ENCODE assay signal across 33 cellular contexts in genomic region chr1:204045430-204045829, GRCh38. TPM values are rescaled to one million over a fixed set of nuclear protein-coding genes. Genes with fewer than 3 reads are reported as not detected.
DNase-seq lines count a peak whose midpoint lies in the region; ATAC-seq and TF ChIP-seq lines count a peak whose summit lies in the region.
"Had no signal": no experiment of that assay in that cellular context is flagged by ENCODE, and none has a peak within 500 bp of the region (broad histone marks: within the 10 kb centered on the region; RNA-seq: fewer than 3 reads in every experiment).

No MANE protein-coding gene starts in this region.

- no peaks in the 10 kb centered on the region for H3K27me3 ChIP-seq in mammary epithelial cell (ENCODE audit: insufficient read depth, low read length)
- H3K27me3 ChIP-seq in breast epithelium = no peaks in the 10 kb centered on the region
- H3K27me3 ChIP-seq: BLaER1 treated with 17β-estradiol and CSF1 and Interleukin-3, amounts not matched to agents 10 nM and 100 nM; pancreas; spleen; tibial artery had no signal

- no peaks in the 10 kb centered on the region for H3K36me3 ChIP-seq in mammary epithelial cell (ENCODE audit: insufficient read depth, low read length)
- no peaks in the 10 kb centered on the region for H3K36me3 ChIP-seq in breast epithelium
- H3K36me3 ChIP-seq: BLaER1 treated with 17β-estradiol and CSF1 and Interleukin-3, amounts not matched to agents 10 nM and 100 nM; pancreas; spleen; tibial artery had no signal

- CTCF ChIA-PET in mammary epithelial cell (lab: Charles Lee; ENCODE audit: low non-redundant PET) = no interaction called here
- CTCF ChIA-PET in activated CD4-positive, alpha-beta T cell treated with anti-CD3 and anti-CD28 coated beads for 36 hours (lab: Charles Lee) = no interaction called here

- DNase-seq in mammary epithelial cell = no peak
- no peak for DNase-seq in breast epithelium (ENCODE audit: low spot score in 2 of 2)
- peak; percentile 79 for DNase-seq in cardiac septum (ENCODE audit: low spot score)
- DNase-seq in lung microvascular endothelial cell (ENCODE audit: low read depth in 2 of 2) = peak; percentile 42 to 80
- no peak for DNase-seq in NCI-H82 (lab: John Stamatoyannopoulos, UW)
- DNase-seq in activated CD4-positive, alpha-beta T cell treated with anti-CD3 and anti-CD28 coated beads for 36 hours = no peak
- DNase-seq in DMS53 (lab: John Stamatoyannopoulos, UW) = no peak
- DNase-seq: activated B cell treated with CpG ODN at 0.5 μM for 24 hours; activated CD4-positive, alpha-beta T cell treated with anti-CD3 and anti-CD28 coated beads, Interleukin-2, amount 50 U/mL, for 1 hour; activated effector memory CD4-positive, alpha-beta T cell treated with anti-CD3 and anti-CD28 coated beads, Interleukin-2, amount 50 U/mL, for 16 hours; activated naive CD8-positive, alpha-beta T cell treated with anti-CD3 and anti-CD28 coated beads for 36 hours; activated T-cell treated with anti-CD3 and anti-CD28 coated beads, Interleukin-2, amount 50 U/mL, for 24 hours; Caco-2; effector CD8-positive, alpha-beta T cell; head of caudate nucleus; KG1; mesenchymal stem cell; NCI-H1105 treated with DMSO at 0.1 percent for 48 hours; NCI-H1930; NCI-H2171 treated with DMSO at 0.1 percent for 48 hours; NCI-H510A; RPMI8226; spleen; stimulated activated CD4-positive, alpha-beta T cell treated with anti-CD3 and anti-CD28 coated beads, Interleukin-2, amount 100 ng/mL, for 24 hours; stimulated activated naive CD8-positive, alpha-beta T cell treated with anti-CD3 and anti-CD28 coated beads, Interleukin-15, amount 100 ng/mL, for 72 hours; T-cell; tibial artery had no signal

- no peaks in the 10 kb centered on the region for H3K79me2 ChIP-seq in mammary epithelial cell (ENCODE audit: insufficient read depth, low read length)

- dilution Hi-C loops in mammary epithelial cell (cut with HindIII; ENCODE audit: low sequenced_read_pairs) = no loop called here

- no peaks in the 10 kb centered on the region for H3K27me3 Mint-ChIP-seq in activated CD4-positive, alpha-beta T cell treated with anti-CD3 and anti-CD28 coated beads for 36 hours
- H3K27me3 Mint-ChIP-seq: activated T-cell treated with anti-CD3 and anti-CD28 coated beads, Interleukin-2, amount 50 U/mL, for 24 hours had no signal

- H3K9me3 ChIP-seq in mammary epithelial cell (replicated peaks; ENCODE audit: insufficient read depth, low read length) (no peaks in the 10 kb centered on the region), breast epithelium (no peaks in the 10 kb centered on the region)
- H3K9me3 ChIP-seq: Caco-2, pancreas, spleen, tibial artery had no signal

- no peak overlapping the region for H3K27ac ChIP-seq in mammary epithelial cell (ENCODE audit: insufficient read depth, low read depth, low read length)
- H3K27ac ChIP-seq in breast epithelium = no peak overlapping the region
- H3K27ac ChIP-seq: 22Rv1; BLaER1 treated with 17β-estradiol and CSF1 and Interleukin-3, amounts not matched to agents 10 nM and 100 nM; epithelial cell of prostate; pancreas; spleen; tibial artery had no signal

- no peak overlapping the region for H3K4me3 Mint-ChIP-seq in activated CD4-positive, alpha-beta T cell treated with anti-CD3 and anti-CD28 coated beads for 36 hours
- H3K4me3 Mint-ChIP-seq: activated B cell treated with CpG ODN at 0.5 μM for 24 hours; activated naive CD8-positive, alpha-beta T cell treated with anti-CD3 and anti-CD28 coated beads for 36 hours; activated T-cell treated with anti-CD3 and anti-CD28 coated beads, Interleukin-2, amount 50 U/mL, for 24 hours; stimulated activated naive CD8-positive, alpha-beta T cell treated with anti-CD3 and anti-CD28 coated beads, Interleukin-15, amount 100 ng/mL, for 72 hours; T-cell had no signal

- peak overlapping the region; percentile 6 for H2AFZ ChIP-seq in mammary epithelial cell (ENCODE audit: low read depth, low read length)

- WGBS in mammary epithelial cell (ENCODE audit: low coverage, missing lambda C conversion rate) = 51% methylated on average over 8 of the region's 8 CpGs

- POLR2A ChIA-PET in activated CD4-positive, alpha-beta T cell treated with anti-CD3 and anti-CD28 coated beads for 36 hours (lab: Charles Lee) = no interaction called here

- TF ChIP-seq CTCF in mammary epithelial cell (conservative IDR thresholded peaks at IDR 0.05 in 1 of 2, IDR thresholded peaks at IDR 0.05 in 1 of 2; ENCODE audit: extremely low read depth in 1 of 2, insufficient read depth in 1 of 2, low read depth in 1 of 2, low read length in 2 of 2) (no peak), breast epithelium (IDR thresholded peaks at IDR 0.05) (no peak)

- H3K4me1 ChIP-seq in mammary epithelial cell (ENCODE audit: insufficient read depth, low read length) = peaks cover 11% of the 10 kb centered on the region
- H3K4me1 ChIP-seq in breast epithelium = peaks cover 0 to 12% of the 10 kb centered on the region in 2 donors
- H3K4me1 ChIP-seq: Caco-2, pancreas had no signal

- intact Hi-C loops in mammary epithelial cell (cut with micrococcal nuclease) (no loop called here), breast epithelium (cut with DNase I; ENCODE audit: low total_unique reads) (no loop called here), cardiac septum (cut with DNase I) (no loop called here)
- intact Hi-C loops in activated CD4-positive, alpha-beta T cell treated with anti-CD3 and anti-CD28 coated beads for 36 hours (cut with DNase I, micrococcal nuclease) = no loop called here

- TF ChIP-seq POLR2A in breast epithelium (IDR thresholded peaks at IDR 0.05) = no peak

- no peaks in the 10 kb centered on the region for H3K36me3 Mint-ChIP-seq in activated CD4-positive, alpha-beta T cell treated with anti-CD3 and anti-CD28 coated beads for 36 hours (ENCODE audit: low read depth)
- H3K36me3 Mint-ChIP-seq: activated naive CD8-positive, alpha-beta T cell treated with anti-CD3 and anti-CD28 coated beads for 36 hours; T-cell had no signal

- no peak overlapping the region for H3K4me3 ChIP-seq in mammary epithelial cell (replicated peaks in 1 of 3; ENCODE audit: insufficient read depth in 1 of 3, low read depth in 2 of 3, low read length in 3 of 3)
- no peak overlapping the region for H3K4me3 ChIP-seq in breast epithelium
- H3K4me3 ChIP-seq: BLaER1 treated with 17β-estradiol and CSF1 and Interleukin-3, amounts not matched to agents 10 nM and 100 nM; pancreas; spleen; tibial artery had no signal

- in situ Hi-C loops in mammary epithelial cell (cut with MboI; ENCODE audit: low sequenced_read_pairs in 2 of 2) = no loop called here

- H3K4me2 ChIP-seq in mammary epithelial cell (ENCODE audit: insufficient read depth, low read depth, low read length) = no peak overlapping the region

- no TSS peak for BruUV-seq in mammary epithelial cell (replicated peaks; lab: Mats Ljungman, UMichigan)

- ATAC-seq in GM21619 (IDR thresholded peaks at IDR 0.05; ENCODE audit: unreplicated experiment) = no peak
- ATAC-seq in activated CD4-positive, alpha-beta T cell treated with anti-CD3 and anti-CD28 coated beads for 36 hours = no peak
- ATAC-seq: HCT116; pancreas; stimulated activated naive CD8-positive, alpha-beta T cell treated with anti-CD3 and anti-CD28 coated beads, Interleukin-15, amount 100 ng/mL, for 72 hours; T-cell had no signal

- no peaks in the 10 kb centered on the region for H4K20me1 ChIP-seq in mammary epithelial cell (ENCODE audit: insufficient read depth, low read length)
- H4K20me1 ChIP-seq: BLaER1 treated with 17β-estradiol and CSF1 and Interleukin-3, amounts not matched to agents 10 nM and 100 nM had no signal

- H3K9me3 Mint-ChIP-seq in activated CD4-positive, alpha-beta T cell treated with anti-CD3 and anti-CD28 coated beads for 36 hours (ENCODE audit: low read depth) = no peaks in the 10 kb centered on the region
- H3K9me3 Mint-ChIP-seq: activated B cell treated with CpG ODN at 0.5 μM for 24 hours; activated naive CD8-positive, alpha-beta T cell treated with anti-CD3 and anti-CD28 coated beads for 36 hours; activated T-cell treated with anti-CD3 and anti-CD28 coated beads, Interleukin-2, amount 50 U/mL, for 24 hours; stimulated activated naive CD8-positive, alpha-beta T cell treated with anti-CD3 and anti-CD28 coated beads, Interleukin-15, amount 100 ng/mL, for 72 hours; T-cell had no signal

- H3K4me1 Mint-ChIP-seq in activated CD4-positive, alpha-beta T cell treated with anti-CD3 and anti-CD28 coated beads for 36 hours = no peaks in the 10 kb centered on the region
- H3K4me1 Mint-ChIP-seq: activated B cell treated with CpG ODN at 0.5 μM for 24 hours; activated naive CD8-positive, alpha-beta T cell treated with anti-CD3 and anti-CD28 coated beads for 36 hours; stimulated activated naive CD8-positive, alpha-beta T cell treated with anti-CD3 and anti-CD28 coated beads, Interleukin-15, amount 100 ng/mL, for 72 hours; T-cell had no signal

- no peak overlapping the region for H3K9ac ChIP-seq in mammary epithelial cell (ENCODE audit: insufficient read depth, low read length)
- H3K9ac ChIP-seq: BLaER1 treated with 17β-estradiol and CSF1 and Interleukin-3, amounts not matched to agents 10 nM and 100 nM had no signal

- H3K27ac Mint-ChIP-seq in activated CD4-positive, alpha-beta T cell treated with anti-CD3 and anti-CD28 coated beads for 36 hours = no peak overlapping the region
- H3K27ac Mint-ChIP-seq: activated B cell treated with CpG ODN at 0.5 μM for 24 hours; activated naive CD8-positive, alpha-beta T cell treated with anti-CD3 and anti-CD28 coated beads for 36 hours; activated T-cell treated with anti-CD3 and anti-CD28 coated beads, Interleukin-2, amount 50 U/mL, for 24 hours; stimulated activated naive CD8-positive, alpha-beta T cell treated with anti-CD3 and anti-CD28 coated beads, Interleukin-15, amount 100 ng/mL, for 72 hours; T-cell had no signal

RNA-seq across cellular contexts. Expression of gene SOX13, which starts 27.5 kb away (rescaled TPM):
- total RNA-seq in mammary epithelial cell = 10 to 100 TPM in 1 of 2 donors, 1 to 10 TPM in 1; 7.8 to 22.0 TPM
- polyA plus RNA-seq in mammary epithelial cell = 13.2 TPM
- 18.0 TPM for polyA minus RNA-seq in mammary epithelial cell
- total RNA-seq in breast epithelium = 10 to 100 TPM; 22.9 to 34.7 (median 31.9) TPM
- 17.9 TPM for total RNA-seq in cardiac septum
- 5.7 and 6.7 TPM in 2 replicates for total RNA-seq in lung microvascular endothelial cell
- total RNA-seq in activated CD4-positive, alpha-beta T cell treated with anti-CD3 and anti-CD28 coated beads for 36 hours = 1 to 10 TPM in 1 of 2 experiments, under 1 TPM in 1; 0.73 to 1.1 TPM
- total RNA-seq: activated B cell treated with CpG ODN at 0.5 μM for 24 hours; activated naive CD8-positive, alpha-beta T cell treated with anti-CD3 and anti-CD28 coated beads for 36 hours had no signal

Comparison
In these comparisons a context has a peak if more than half of its experiments do, and no peak if none do; other contexts are left out.
1. DNase-seq: peak in cardiac septum (single experiment) and lung microvascular endothelial cell (2 of 2); none in mammary epithelial cell (single experiment), breast epithelium (0 of 2), NCI-H82 (single experiment), activated CD4-positive, alpha-beta T cell treated with anti-CD3 and anti-CD28 coated beads for 36 hours (single experiment) and DMS53 (single experiment).